Comparison of ENCODE assay signal across 17 cellular contexts in genomic region chr5:151066920-151067319, GRCh38. TPM values are rescaled to one million over a fixed set of nuclear protein-coding genes. Genes with fewer than 3 reads are reported as not detected.
A peak's percentile ranks its signal among the peaks of the same experiment; 100 is the strongest.
DNase-seq lines count a peak whose midpoint lies in the region; ATAC-seq and TF ChIP-seq lines count a peak whose summit lies in the region.
"Had no signal": no experiment of that assay in that cellular context is flagged by ENCODE, and none has a peak within 500 bp of the region (broad histone marks: within the 10 kb centered on the region; RNA-seq: fewer than 3 reads in every experiment).

No MANE protein-coding gene starts in this region.

- no peak overlapping the region for H3K9ac ChIP-seq in BLaER1
- H3K9ac ChIP-seq: KMS-11 had no signal

- POLR2A ChIA-PET in CD8-positive, alpha-beta T cell (lab: Charles Lee) = no interaction called here

- no peaks in the 10 kb centered on the region for H3K27me3 Mint-ChIP-seq in CD8-positive, alpha-beta T cell (ENCODE audit: low read depth)
- no peaks in the 10 kb centered on the region for H3K27me3 Mint-ChIP-seq in activated naive CD8-positive, alpha-beta T cell treated with anti-CD3 and anti-CD28 coated beads for 36 hours
- H3K27me3 Mint-ChIP-seq in neural crest cell (ENCODE audit: low read depth) = no peaks in the 10 kb centered on the region

- no peaks in the 10 kb centered on the region for H3K9me3 ChIP-seq in BLaER1
- H3K9me3 ChIP-seq in CD8-positive, alpha-beta T cell (ENCODE audit: low read length) = no peaks in the 10 kb centered on the region
- H3K9me3 ChIP-seq: suprapubic skin had no signal

- intact Hi-C loops in CD8-positive, alpha-beta T cell (cut with DNase I, micrococcal nuclease) = no loop called here

- TF ChIP-seq CTCF in CD8-positive, alpha-beta T cell (IDR thresholded peaks at IDR 0.05) = no peak
- TF ChIP-seq CTCF in neural crest cell (conservative IDR thresholded peaks at IDR 0.05) = no peak

- peaks cover 80% of the 10 kb centered on the region for H3K36me3 Mint-ChIP-seq in CD8-positive, alpha-beta T cell
- H3K36me3 Mint-ChIP-seq in activated naive CD8-positive, alpha-beta T cell treated with anti-CD3 and anti-CD28 coated beads for 36 hours = peaks cover 37% of the 10 kb centered on the region
- H3K36me3 Mint-ChIP-seq in neural crest cell (ENCODE audit: low read depth) = no peaks in the 10 kb centered on the region

- peaks cover 67% of the 10 kb centered on the region for H3K36me3 ChIP-seq in BLaER1
- peaks cover 21% of the 10 kb centered on the region for H3K36me3 ChIP-seq in CD8-positive, alpha-beta T cell (ENCODE audit: insufficient read depth, low read length)

- no peak overlapping the region for H3K4me3 Mint-ChIP-seq in CD8-positive, alpha-beta T cell
- no peak overlapping the region for H3K4me3 Mint-ChIP-seq in activated naive CD8-positive, alpha-beta T cell treated with anti-CD3 and anti-CD28 coated beads for 36 hours
- no peak overlapping the region for H3K4me3 Mint-ChIP-seq in neural crest cell

- H3K27me3 ChIP-seq in BLaER1 = no peaks in the 10 kb centered on the region
- no peaks in the 10 kb centered on the region for H3K27me3 ChIP-seq in CD8-positive, alpha-beta T cell (ENCODE audit: insufficient read depth, low read length)
- H3K27me3 ChIP-seq: hepatocyte, suprapubic skin had no signal

- no peak for ATAC-seq in CD8-positive, alpha-beta T cell
- ATAC-seq in HG03025 (IDR thresholded peaks at IDR 0.05; ENCODE audit: low FRiP score, unreplicated experiment) (no peak), HG02884 (IDR thresholded peaks at IDR 0.05; ENCODE audit: unreplicated experiment) (no peak)
- ATAC-seq: activated T-cell treated with anti-CD3 and anti-CD28 coated beads, Interleukin-2, amount 50 U/mL, for 4 hours; Panc1; sciatic nerve had no signal

- H3K4me1 ChIP-seq in BLaER1 = peaks cover 78% of the 10 kb centered on the region
- H3K4me1 ChIP-seq in CD8-positive, alpha-beta T cell (ENCODE audit: insufficient read depth, low read length) = peaks cover 29% of the 10 kb centered on the region

- H3K4me2 ChIP-seq in BLaER1 = peak overlapping the region; percentile 69; the same call in 1 of the 2 replicates
- H3K4me2 ChIP-seq: hepatocyte had no signal

- no peak for DNase-seq in CD8-positive, alpha-beta T cell
- DNase-seq in activated naive CD8-positive, alpha-beta T cell treated with anti-CD3 and anti-CD28 coated beads for 36 hours = no peak
- DNase-seq in neural crest cell (ENCODE audit: low read depth, low spot score) = no peak
- no peak for DNase-seq in effector CD8-positive, alpha-beta T cell (lab: John Stamatoyannopoulos, UW)
- DNase-seq: activated T-cell treated with anti-CD3 and anti-CD28 coated beads, Interleukin-2, amount 50 U/mL, for 4 hours; amygdala; NCI-H1105 treated with DMSO at 0.1 percent for 48 hours; NCI-H748 treated with DMSO at 0.1 percent for 48 hours; stimulated activated CD4-positive, alpha-beta T cell treated with anti-CD3 and anti-CD28 coated beads, Interleukin-1b, Interleukin-23, amount 100 ng/mL, for 48 hours had no signal

- H4K20me1 ChIP-seq in BLaER1 = peaks cover 100% of the 10 kb centered on the region

- CTCF ChIA-PET in CD8-positive, alpha-beta T cell (lab: Charles Lee) = interaction anchor here (1.4 kb wide), 1 partner anchor 16 kb away, joined by 8 read pairs; no protein-coding TSS in a partner anchor

- H3K4me3 ChIP-seq in BLaER1 = no peak overlapping the region
- no peak overlapping the region for H3K4me3 ChIP-seq in CD8-positive, alpha-beta T cell (ENCODE audit: low read depth, low read length)
- H3K4me3 ChIP-seq: hepatocyte, suprapubic skin had no signal

- 0 out of 2 replicates have a peak overlapping the region, but pooled peaks have one; percentile 50 for H3K27ac ChIP-seq in BLaER1
- no peak overlapping the region for H3K27ac ChIP-seq in CD8-positive, alpha-beta T cell (ENCODE audit: low read depth, low read length)
- H3K27ac ChIP-seq: hepatocyte, suprapubic skin had no signal

- H3K9me3 Mint-ChIP-seq in CD8-positive, alpha-beta T cell = no peaks in the 10 kb centered on the region
- H3K9me3 Mint-ChIP-seq in activated naive CD8-positive, alpha-beta T cell treated with anti-CD3 and anti-CD28 coated beads for 36 hours = no peaks in the 10 kb centered on the region
- no peaks in the 10 kb centered on the region for H3K9me3 Mint-ChIP-seq in neural crest cell
- H3K9me3 Mint-ChIP-seq: activated T-cell treated with anti-CD3 and anti-CD28 coated beads, Interleukin-2, amount 50 U/mL, for 4 hours had no signal

- peak overlapping the region; percentile 57 for H3K27ac Mint-ChIP-seq in CD8-positive, alpha-beta T cell
- peak overlapping the region; percentile 54 for H3K27ac Mint-ChIP-seq in activated naive CD8-positive, alpha-beta T cell treated with anti-CD3 and anti-CD28 coated beads for 36 hours
- peak overlapping the region; percentile 43 for H3K27ac Mint-ChIP-seq in neural crest cell (ENCODE audit: unreplicated experiment)

- peaks cover 64% of the 10 kb centered on the region for H3K4me1 Mint-ChIP-seq in CD8-positive, alpha-beta T cell (ENCODE audit: low read depth)
- H3K4me1 Mint-ChIP-seq in activated naive CD8-positive, alpha-beta T cell treated with anti-CD3 and anti-CD28 coated beads for 36 hours = peaks cover 77% of the 10 kb centered on the region
- peaks cover 25% of the 10 kb centered on the region for H3K4me1 Mint-ChIP-seq in neural crest cell

RNA-seq across cellular contexts. Expression of gene TNIP1, which starts 13.9 kb away (rescaled TPM):
- total RNA-seq in CD8-positive, alpha-beta T cell = 100 to 1,000 TPM; 133 to 134 TPM
- total RNA-seq in activated naive CD8-positive, alpha-beta T cell treated with anti-CD3 and anti-CD28 coated beads for 36 hours = 100 to 1,000 TPM; 185 to 189 TPM
- total RNA-seq in neural crest cell = 34.6 and 37.1 TPM in 2 replicates

RNA-seq across cellular contexts. Expression of gene GPX3, which starts 46.5 kb away (rescaled TPM):
- not detected for total RNA-seq in CD8-positive, alpha-beta T cell
- not detected for total RNA-seq in activated naive CD8-positive, alpha-beta T cell treated with anti-CD3 and anti-CD28 coated beads for 36 hours
- 4.6 and 4.8 TPM in 2 replicates for total RNA-seq in neural crest cell
